Comparison of ENCODE assay signal across 2 cellular contexts in genomic region chr3:99637041-99637380, GRCh38.
TF ChIP-seq lines count a peak whose summit lies in the region.

No MANE protein-coding gene starts in this region.

TF ChIP-seq in HepG2, 621 proteins besides CTCF, POLR2A, EP300 and RAD21:
- peak; percentile 65 for TF ChIP-seq HNRNPK (IDR thresholded peaks at IDR 0.05; ENCODE audit: low read depth, low read length, poor library complexity, severe bottlenecking)
- no peak for TF ChIP-seq SUZ12 (IDR thresholded peaks at IDR 0.05; ENCODE audit: low read depth, low read length)

TF ChIP-seq in neural cell, 6 proteins besides CTCF, POLR2A, EP300 and RAD21:
- TF ChIP-seq EZH2 (IDR thresholded peaks at IDR 0.05; ENCODE audit: borderline replicate concordance, insufficient read depth, low read length, poor library complexity, severe bottlenecking) (no peak), SMC3 (conservative IDR thresholded peaks at IDR 0.05; ENCODE audit: poor library complexity) (no peak), POLR2AphosphoS5 (IDR thresholded peaks at IDR 0.05) (no peak)
